ENCODE assay signal across 1 cellular context in genomic region chr16:10037771-10038170, GRCh38.
TF ChIP-seq lines count a peak whose summit lies in the region.

No MANE protein-coding gene starts in this region.

TF ChIP-seq in GM23338, 12 proteins besides CTCF, POLR2A, EP300 and RAD21 (continued from another document):
- TF ChIP-seq REST (IDR thresholded peaks at IDR 0.05; ENCODE audit: unreplicated experiment) (no peak), EZH2 (IDR thresholded peaks at IDR 0.05; ENCODE audit: low read depth, unreplicated experiment) (no peak)
- TF ChIP-seq, protein P1, sequence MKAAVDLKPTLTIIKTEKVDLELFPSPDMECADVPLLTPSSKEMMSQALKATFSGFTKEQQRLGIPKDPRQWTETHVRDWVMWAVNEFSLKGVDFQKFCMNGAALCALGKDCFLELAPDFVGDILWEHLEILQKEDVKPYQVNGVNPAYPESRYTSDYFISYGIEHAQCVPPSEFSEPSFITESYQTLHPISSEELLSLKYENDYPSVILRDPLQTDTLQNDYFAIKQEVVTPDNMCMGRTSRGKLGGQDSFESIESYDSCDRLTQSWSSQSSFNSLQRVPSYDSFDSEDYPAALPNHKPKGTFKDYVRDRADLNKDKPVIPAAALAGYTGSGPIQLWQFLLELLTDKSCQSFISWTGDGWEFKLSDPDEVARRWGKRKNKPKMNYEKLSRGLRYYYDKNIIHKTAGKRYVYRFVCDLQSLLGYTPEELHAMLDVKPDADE (IDR thresholded peaks at IDR 0.05): no peak
